Comparison of ENCODE assay signal across 17 cellular contexts in genomic region chr22:36087784-36088183, GRCh38. TPM values are rescaled to one million over a fixed set of nuclear protein-coding genes. Genes with fewer than 3 reads are reported as not detected.
DNase-seq lines count a peak whose midpoint lies in the region; ATAC-seq, FAIRE-seq and TF ChIP-seq lines count a peak whose summit lies in the region.
"Had no signal": no experiment of that assay in that cellular context is flagged by ENCODE, and none has a peak within 500 bp of the region (broad histone marks: within the 10 kb centered on the region; RNA-seq: fewer than 3 reads in every experiment).

No MANE protein-coding gene starts in this region.

- no peaks in the 10 kb centered on the region for H3K79me1 ChIP-seq in H1 (ENCODE audit: low read depth, low read length)
- H3K79me1 ChIP-seq in trophoblast cell (ENCODE audit: low read length) = no peaks in the 10 kb centered on the region

- H2AK5ac ChIP-seq in H1 (ENCODE audit: low read depth, low read length) (0 out of 2 replicates have a peak overlapping the region, but pooled peaks have one; percentile 53), trophoblast cell (ENCODE audit: low read length) (no peak overlapping the region)

- TF ChIP-seq POLR2A in H1 (IDR thresholded peaks at IDR 0.05; ENCODE audit: control extremely low read depth in 1 of 2, low read depth in 2 of 2, low read length in 2 of 2) = no peak

- no peak overlapping the region for H3K4me2 ChIP-seq in H1 (ENCODE audit: insufficient read depth in 1 of 2, low read depth in 2 of 2, low read length in 2 of 2)
- H3K4me2 ChIP-seq in trophoblast cell (ENCODE audit: low read length) = no peak overlapping the region

- H3K23ac ChIP-seq in H1 (ENCODE audit: insufficient read length) (no peak overlapping the region), trophoblast cell (ENCODE audit: low read length) (no peak overlapping the region)

- H3K23me2 ChIP-seq in H1 (ENCODE audit: low read depth, low read length) = no peaks in the 10 kb centered on the region

- DNase-seq in natural killer cell treated with Interleukin-12 subunit alpha and Interleukin-12 subunit beta and Interleukin-15 and Interleukin-18, amount 100 ng/mL, for 72 hours (ENCODE audit: low spot score) = peak; percentile 6
- DNase-seq in natural killer cell (no peak), H1 (ENCODE audit: low read depth in 1 of 2, low spot score in 2 of 2) (no peak), trophoblast cell (peak; percentile 61 to 80), AG08395 (ENCODE audit: low spot score) (no peak)
- DNase-seq in effector memory CD8-positive, alpha-beta T cell = no peak
- DNase-seq: BE2C; CD4-positive, alpha-beta memory T cell; DND-41; GDM1; IMR-90 had no signal

- H3K4me3 ChIP-seq in H1 (ENCODE audit: extremely low read depth in 1 of 4, insufficient read depth in 2 of 4, low read depth in 3 of 4, low read length in 4 of 4) (no peak overlapping the region), trophoblast cell (ENCODE audit: low read depth, low read length) (no peak overlapping the region)

- H4K91ac ChIP-seq in H1 (replicated peaks; ENCODE audit: insufficient read length, low read length) (no peak overlapping the region), trophoblast cell (ENCODE audit: low read depth, low read length) (no peak overlapping the region)

- no peaks in the 10 kb centered on the region for H3K79me2 ChIP-seq in H1 (ENCODE audit: control insufficient read depth in 1 of 2, insufficient read depth in 2 of 2, low read length in 2 of 2)
- H3K79me2 ChIP-seq in trophoblast cell (ENCODE audit: control insufficient read depth, insufficient read depth, low read length, poor library complexity) = no peaks in the 10 kb centered on the region

- no peak overlapping the region for H4K5ac ChIP-seq in H1 (ENCODE audit: insufficient read length, low read depth, low read length)

- H2BK120ac ChIP-seq in H1 (replicated peaks; ENCODE audit: low read depth, low read length) (no peak overlapping the region), trophoblast cell (ENCODE audit: insufficient read depth, low read length, poor library complexity) (no peak overlapping the region)

- no peak for TF ChIP-seq EP300 in H1 (IDR thresholded peaks at IDR 0.05; ENCODE audit: borderline replicate concordance in 1 of 2, low read depth in 2 of 2, low read length in 2 of 2)

- intact Hi-C loops in natural killer cell (cut with micrococcal nuclease) = no loop called here

- H3K14ac ChIP-seq in H1 (ENCODE audit: insufficient read length) = no peak overlapping the region
- no peak overlapping the region for H3K14ac ChIP-seq in trophoblast cell (ENCODE audit: low read length)

- H4K8ac ChIP-seq in H1 (ENCODE audit: extremely low read depth, insufficient read depth, low read length) (no peak overlapping the region), trophoblast cell (ENCODE audit: low read depth, low read length) (no peak overlapping the region)

- H3K27me3 Mint-ChIP-seq in natural killer cell treated with Interleukin-12 subunit alpha and Interleukin-12 subunit beta and Interleukin-15 and Interleukin-18, amount 100 ng/mL, for 72 hours = no peaks in the 10 kb centered on the region
- no peaks in the 10 kb centered on the region for H3K27me3 Mint-ChIP-seq in natural killer cell (ENCODE audit: low read depth in 2 of 2)
- H3K27me3 Mint-ChIP-seq in effector memory CD8-positive, alpha-beta T cell = peaks cover 0 to 14% of the 10 kb centered on the region in 2 donors
- H3K27me3 Mint-ChIP-seq: CD4-positive, alpha-beta memory T cell had no signal

- no peaks in the 10 kb centered on the region for H3K9me3 ChIP-seq in H1 (ENCODE audit: insufficient read depth in 2 of 2, low read depth in 1 of 2, low read length in 1 of 2)
- no peaks in the 10 kb centered on the region for H3K9me3 ChIP-seq in trophoblast cell (ENCODE audit: insufficient read depth, low read depth, low read length)
- H3K9me3 ChIP-seq: BE2C had no signal

- 95% methylated on average over 5 of the region's 5 CpGs; no CpG with 5 or more reads in 1 of the 2 experiments for WGBS in H1 (ENCODE audit: extremely low coverage in 1 of 2, insufficient coverage in 1 of 2, insufficient read length in 1 of 2, insufficient replicate concordance in 2 of 2, low coverage in 1 of 2, low lambda C conversion rate in 2 of 2, missing lambda C conversion rate in 1 of 2), 2 experiments
- WGBS in trophoblast cell (ENCODE audit: extremely low coverage, insufficient coverage, insufficient read length) = no CpG with 5 or more reads among the region's 5 CpGs

- POLR2A ChIA-PET in H1 (lab: Charles Lee; ENCODE audit: partially characterized antibody) = no interaction called here

- CTCF ChIA-PET in H1 (lab: Charles Lee; ENCODE audit: partially characterized antibody) = interaction anchor here (2.3 kb wide), 1 partner anchor 22 kb away, joined by 14 read pairs; no protein-coding TSS in a partner anchor

- H3K4ac ChIP-seq in H1 (replicated peaks; ENCODE audit: insufficient read length, low read depth, low read length) (no peak overlapping the region), trophoblast cell (ENCODE audit: low read depth, low read length) (no peak overlapping the region)

- no peak overlapping the region for H2BK12ac ChIP-seq in H1 (ENCODE audit: low read depth, low read length)
- H2BK12ac ChIP-seq in trophoblast cell (ENCODE audit: low read length) = no peak overlapping the region

- no peak for FAIRE-seq in H1 (lab: Jason Lieb, UNC)
- FAIRE-seq: A204.1, GM12892, H54 had no signal

- H2BK5ac ChIP-seq in H1 (ENCODE audit: low read depth, low read length) (no peak overlapping the region), trophoblast cell (ENCODE audit: low read depth, low read length, poor library complexity) (no peak overlapping the region)

- H3K4me1 Mint-ChIP-seq in natural killer cell treated with Interleukin-12 subunit alpha and Interleukin-12 subunit beta and Interleukin-15 and Interleukin-18, amount 100 ng/mL, for 72 hours (ENCODE audit: low read depth in 2 of 2) = no peaks in the 10 kb centered on the region
- no peaks in the 10 kb centered on the region for H3K4me1 Mint-ChIP-seq in natural killer cell
- no peaks in the 10 kb centered on the region for H3K4me1 Mint-ChIP-seq in effector memory CD8-positive, alpha-beta T cell (ENCODE audit: low read depth in 2 of 2)
- H3K4me1 Mint-ChIP-seq: CD4-positive, alpha-beta memory T cell had no signal

- no peaks in the 10 kb centered on the region for H3K9me3 Mint-ChIP-seq in natural killer cell treated with Interleukin-12 subunit alpha and Interleukin-12 subunit beta and Interleukin-15 and Interleukin-18, amount 100 ng/mL, for 72 hours
- H3K9me3 Mint-ChIP-seq in natural killer cell = no peaks in the 10 kb centered on the region
- H3K9me3 Mint-ChIP-seq in effector memory CD8-positive, alpha-beta T cell = no peaks in the 10 kb centered on the region
- H3K9me3 Mint-ChIP-seq: CD4-positive, alpha-beta memory T cell had no signal

- TF ChIP-seq RAD21 in H1 (IDR thresholded peaks at IDR 0.05 in 1 of 2, conservative IDR thresholded peaks at IDR 0.05 in 1 of 2; ENCODE audit: low read depth in 2 of 2, low read length in 2 of 2) = no peak

- H4K20me1 ChIP-seq in H1 (replicated peaks in 1 of 2; ENCODE audit: control insufficient read depth in 1 of 2, insufficient read depth in 2 of 2, low read length in 2 of 2) = no peaks in the 10 kb centered on the region

- no peak for ATAC-seq in natural killer cell treated with Interleukin-12 subunit alpha and Interleukin-12 subunit beta and Interleukin-15 and Interleukin-18, amount 100 ng/mL, for 72 hours
- no peak for ATAC-seq in natural killer cell
- ATAC-seq in effector memory CD8-positive, alpha-beta T cell (replicated peaks) = no peak
- ATAC-seq in GM19324 (IDR thresholded peaks at IDR 0.05; ENCODE audit: low FRiP score, unreplicated experiment) = no peak
- ATAC-seq: HCT116 had no signal

- H2AFZ ChIP-seq in H1 (ENCODE audit: low read length) = no peak overlapping the region
- no peak overlapping the region for H2AFZ ChIP-seq in trophoblast cell (ENCODE audit: insufficient read depth, low read length, poor library complexity)

- H3K27ac Mint-ChIP-seq in natural killer cell treated with Interleukin-12 subunit alpha and Interleukin-12 subunit beta and Interleukin-15 and Interleukin-18, amount 100 ng/mL, for 72 hours = no peak overlapping the region
- H3K27ac Mint-ChIP-seq in natural killer cell = no peak overlapping the region
- H3K27ac Mint-ChIP-seq in effector memory CD8-positive, alpha-beta T cell = no peak overlapping the region
- H3K27ac Mint-ChIP-seq: CD4-positive, alpha-beta memory T cell had no signal

- H3K56ac ChIP-seq in H1 (replicated peaks; ENCODE audit: insufficient read length, low read depth, low read length) = no peak overlapping the region

- H2BK15ac ChIP-seq in H1 (ENCODE audit: low read length) = no peak overlapping the region

- H3K18ac ChIP-seq in H1 (ENCODE audit: extremely low read depth, low read length) = no peak overlapping the region
- no peak overlapping the region for H3K18ac ChIP-seq in trophoblast cell (ENCODE audit: low read length)

- no peaks in the 10 kb centered on the region for H3K36me3 Mint-ChIP-seq in natural killer cell treated with Interleukin-12 subunit alpha and Interleukin-12 subunit beta and Interleukin-15 and Interleukin-18, amount 100 ng/mL, for 72 hours
- no peaks in the 10 kb centered on the region for H3K36me3 Mint-ChIP-seq in natural killer cell
- no peaks in the 10 kb centered on the region for H3K36me3 Mint-ChIP-seq in effector memory CD8-positive, alpha-beta T cell (ENCODE audit: insufficient read depth)
- H3K36me3 Mint-ChIP-seq: CD4-positive, alpha-beta memory T cell had no signal

- no peak overlapping the region for H2BK20ac ChIP-seq in H1 (ENCODE audit: low read length)

- H3K27me3 ChIP-seq in H1 (replicated peaks in 1 of 4; ENCODE audit: control insufficient read depth in 3 of 4, extremely low read depth in 1 of 4, insufficient read depth in 3 of 4, low read length in 3 of 4) (no peaks in the 10 kb centered on the region), trophoblast cell (ENCODE audit: insufficient read depth, low read length) (no peaks in the 10 kb centered on the region)
- H3K27me3 ChIP-seq: BE2C had no signal

- H3K27ac ChIP-seq in H1 (ENCODE audit: low read depth, low read length) (no peak overlapping the region), trophoblast cell (ENCODE audit: low read depth, low read length) (no peak overlapping the region)
- H3K27ac ChIP-seq: C4-2B had no signal

- no peak overlapping the region for H3K4me3 Mint-ChIP-seq in natural killer cell treated with Interleukin-12 subunit alpha and Interleukin-12 subunit beta and Interleukin-15 and Interleukin-18, amount 100 ng/mL, for 72 hours
- no peak overlapping the region for H3K4me3 Mint-ChIP-seq in natural killer cell
- H3K4me3 Mint-ChIP-seq in effector memory CD8-positive, alpha-beta T cell = no peak overlapping the region
- H3K4me3 Mint-ChIP-seq: CD4-positive, alpha-beta memory T cell had no signal

- H3K9ac ChIP-seq in H1 (replicated peaks in 1 of 4; ENCODE audit: extremely low read depth in 1 of 4, low read depth in 3 of 4, low read length in 3 of 4) (no peak overlapping the region), trophoblast cell (ENCODE audit: low read length) (no peak overlapping the region)

- H3K4me1 ChIP-seq in H1 (replicated peaks in 1 of 4; ENCODE audit: control insufficient read depth in 3 of 4, insufficient read depth in 4 of 4, low read length in 3 of 4) (peaks cover 0 to 4% (median 0%) of the 10 kb centered on the region in 4 experiments; a peak in 3 of 7 replicates), trophoblast cell (ENCODE audit: control insufficient read depth in 1 of 2, insufficient read depth in 2 of 2, low read length in 2 of 2) (peaks cover 0 to 7% of the 10 kb centered on the region in 2 experiments)
- H3K4me1 ChIP-seq: BE2C had no signal

- no peak for TF ChIP-seq CTCF in natural killer cell (IDR thresholded peaks at IDR 0.05)
- TF ChIP-seq CTCF in H1 (IDR thresholded peaks at IDR 0.05; ENCODE audit: control extremely low read depth in 1 of 3, insufficient read depth in 1 of 3, low read depth in 1 of 3, low read length in 3 of 3) = no peak

- no peak overlapping the region for H4K12ac ChIP-seq in trophoblast cell (ENCODE audit: low read depth, low read length)

- H3K36me3 ChIP-seq in H1 (ENCODE audit: control insufficient read depth in 2 of 4, insufficient read depth in 4 of 4, low read length in 3 of 4) (no peaks in the 10 kb centered on the region), trophoblast cell (ENCODE audit: control insufficient read depth in 1 of 2, insufficient read depth in 2 of 2, low read length in 2 of 2) (no peaks in the 10 kb centered on the region)
- H3K36me3 ChIP-seq: BE2C had no signal

RNA-seq across cellular contexts. Expression of gene RBFOX2, which starts 59.2 kb away (rescaled TPM):
- 1 to 10 TPM in 1 of 2 donors, under 1 TPM in 1; 0.71 to 1.8 TPM for total RNA-seq in natural killer cell treated with Interleukin-12 subunit alpha and Interleukin-12 subunit beta and Interleukin-15 and Interleukin-18, amount 100 ng/mL, for 72 hours
- 1 to 10 TPM; 1.0 to 4.7 (median 3.0) TPM for total RNA-seq in natural killer cell
- 108 and 121 TPM in 2 replicates for total RNA-seq in H1 (2021; fragmentation: NEBNext Ultra II Directional; extraction: Animal tissue kit (Norgen Biotek cat#: 25700))
- polyA plus RNA-seq in H1 (2011; rRNA removed) = 122 and 138 TPM in 2 replicates
- polyA plus RNA-seq in H1 (2011; cell fraction: cytosol; rRNA removed) = 125 TPM
- 169 TPM for polyA plus RNA-seq in H1 (2011; cell fraction: nucleus; rRNA removed)
- polyA plus RNA-seq in H1 (2012, experiment 1 of 2) = 66.5 to 88.5 TPM (median 83.3 TPM) in 4 replicates
- 21.5 TPM for polyA plus RNA-seq in H1 (2012, experiment 2 of 2)
- polyA plus RNA-seq in H1 (2013, experiment 1 of 2) = 74.2 TPM
- polyA plus RNA-seq in H1 (2013, experiment 2 of 2) = 74.1 TPM
- 181 and 254 TPM in 2 replicates for polyA minus RNA-seq in H1 (2011; rRNA and poly(A)+ RNA removed)
- polyA minus RNA-seq in H1 (2011; cell fraction: cytosol; rRNA and poly(A)+ RNA removed) = 83.7 TPM
- 129 TPM for polyA minus RNA-seq in H1 (2011; cell fraction: nucleus; rRNA and poly(A)+ RNA removed)
- polyA plus RNA-seq in trophoblast cell (2013) = 91.2 and 98.7 TPM in 2 replicates

Comparison
In these comparisons a context has a peak if more than half of its experiments do, and no peak if none do; other contexts are left out.
1. DNase-seq: peak in natural killer cell treated with Interleukin-12 subunit alpha and Interleukin-12 subunit beta and Interleukin-15 and Interleukin-18, amount 100 ng/mL, for 72 hours (single experiment) and trophoblast cell (2 of 2); none in natural killer cell (single experiment), H1 (0 of 2), effector memory CD8-positive, alpha-beta T cell (0 of 3) and AG08395 (single experiment).
2. RNA of gene RBFOX2, which starts 59.2 kb away (total RNA-seq): 108 to 121 TPM in H1; 1.0 to 4.7 TPM in natural killer cell and 0.71 to 1.8 TPM in natural killer cell treated with Interleukin-12 subunit alpha and Interleukin-12 subunit beta and Interleukin-15 and Interleukin-18, amount 100 ng/mL, for 72 hours; every median in the first group is over 10 times any median in the second.